9 cellular contexts compared by ENCODE assay signal in genomic region chr1:15178571-15179484, GRCh38. TPM values are rescaled to one million over a fixed set of nuclear protein-coding genes. Genes with fewer than 3 reads are reported as not detected.
DNase-seq lines count a peak whose midpoint lies in the region; ATAC-seq and TF ChIP-seq lines count a peak whose summit lies in the region.
"Had no signal": no experiment of that assay in that cellular context is flagged by ENCODE, and none has a peak within 500 bp of the region (broad histone marks: within the 10 kb centered on the region; RNA-seq: fewer than 3 reads in every experiment).

No MANE protein-coding gene starts in this region.

- H3K27me3 ChIP-seq in muscle layer of duodenum (ENCODE audit: low read depth, low read length) = no peaks in the 10 kb centered on the region

- H3K36me3 ChIP-seq in muscle layer of duodenum (ENCODE audit: control insufficient read depth in 1 of 2, insufficient read depth in 2 of 2, low read length in 2 of 2) = no peaks in the 10 kb centered on the region

- ATAC-seq in GM21717 (IDR thresholded peaks at IDR 0.05; ENCODE audit: unreplicated experiment) (no peak), HG02852 (IDR thresholded peaks at IDR 0.05; ENCODE audit: unreplicated experiment) (no peak)

- no peak for TF ChIP-seq CTCF in Calu3 (IDR thresholded peaks at IDR 0.05; ENCODE audit: unreplicated experiment)

- H3K9me3 ChIP-seq in muscle layer of duodenum (ENCODE audit: control insufficient read depth in 1 of 2, low read length in 2 of 2) = no peaks in the 10 kb centered on the region

- CTCF ChIA-PET in Calu3 (lab: Charles Lee) = interaction anchor here (0.5 to 3.8 kb wide), 7 partner anchors 10 to 103 kb away, joined by 3 to 14 read pairs (median 5); no protein-coding TSS in a partner anchor

- BruUV-seq in Calu3 (replicated peaks; lab: Mats Ljungman, UMichigan) = no TSS peak

- intact Hi-C loops in Calu3 (cut with micrococcal nuclease; ENCODE audit: unreplicated experiment) = loop anchor here (2.0 kb wide), 2 partner anchors 22 to 26 kb away; partner anchors contain the start of gene TMEM51

- peaks cover 7% of the 10 kb centered on the region in 2 donors for H3K4me1 ChIP-seq in muscle layer of duodenum (ENCODE audit: control insufficient read depth in 1 of 2, insufficient read depth in 2 of 2, low read length in 2 of 2)

- peak overlapping the region; percentile 39 for H3K4me3 Mint-ChIP-seq in Calu3 (ENCODE audit: low read depth, unreplicated experiment)

- peaks cover 40% of the 10 kb centered on the region for H3K36me3 Mint-ChIP-seq in Calu3 (ENCODE audit: insufficient read depth, unreplicated experiment)

- H3K27ac Mint-ChIP-seq in Calu3 (ENCODE audit: unreplicated experiment) = peak overlapping the region; percentile 89

- no peak overlapping the region for H3K4me3 ChIP-seq in muscle layer of duodenum (ENCODE audit: low read depth in 1 of 2, low read length in 2 of 2)

- H3K27ac ChIP-seq in muscle layer of duodenum (ENCODE audit: low read length) = peak overlapping the region; percentile 52

- H3K9me3 Mint-ChIP-seq in Calu3 (ENCODE audit: low read depth, unreplicated experiment) = no peaks in the 10 kb centered on the region

- H3K4me1 Mint-ChIP-seq in Calu3 (ENCODE audit: low read depth, unreplicated experiment) = peaks cover 71% of the 10 kb centered on the region

- peak; percentile 43 for DNase-seq in Calu3
- DNase-seq in NCI-H345 (lab: John Stamatoyannopoulos, UW) = peak; percentile 76
- DNase-seq in dermis microvascular lymphatic vessel endothelial cell (ENCODE audit: low read depth in 2 of 2) = peak; percentile 91 to 92
- no peak for DNase-seq in NCI-H1930 (lab: John Stamatoyannopoulos, UW)
- DNase-seq in NCI-H82 treated with DMSO at 0.1 percent for 48 hours (lab: John Stamatoyannopoulos, UW; ENCODE audit: unreplicated experiment) = no peak
- DNase-seq: stimulated activated CD4-positive, alpha-beta T cell treated with anti-CD3 and anti-CD28 coated beads, Interleukin-4, amount 100 ng/mL, for 24 hours had no signal

- H3K27me3 Mint-ChIP-seq in Calu3 (ENCODE audit: unreplicated experiment) = no peaks in the 10 kb centered on the region

RNA-seq across cellular contexts. Expression of gene TMEM51, which starts 25.3 kb away (rescaled TPM):
- total RNA-seq in Calu3 (2022) (43.6 and 47.6 TPM in 2 replicates), dermis microvascular lymphatic vessel endothelial cell (6.7 and 13.4 TPM in 2 replicates)

Comparison
In these comparisons a context has a peak if more than half of its experiments do, and no peak if none do; other contexts are left out.
1. DNase-seq: peak in Calu3 (single experiment), NCI-H345 (single experiment) and dermis microvascular lymphatic vessel endothelial cell (2 of 2); none in NCI-H1930 (0 of 2) and NCI-H82 treated with DMSO at 0.1 percent for 48 hours (single experiment).